Comparison of ENCODE assay signal across 29 cellular contexts in genomic region chr18:75441921-75442320, GRCh38. TPM values are rescaled to one million over a fixed set of nuclear protein-coding genes. Genes with fewer than 3 reads are reported as not detected.
"Had no signal": no experiment of that assay in that cellular context is flagged by ENCODE, and none has a peak within 500 bp of the region (broad histone marks: within the 10 kb centered on the region; RNA-seq: fewer than 3 reads in every experiment).

No MANE protein-coding gene starts in this region.

- DNase-seq: activated CD4-positive, alpha-beta T cell treated with anti-CD3 and anti-CD28 coated beads, Interleukin-2, amount 50 U/mL, for 4 hours; activated CD8-positive, alpha-beta memory T cell treated with anti-CD3 and anti-CD28 coated beads for 24 hours; activated CD8-positive, alpha-beta memory T cell treated with anti-CD3 and anti-CD28 coated beads, Interleukin-2, amount 50 U/mL, for 4 hours; activated naive CD4-positive, alpha-beta T cell treated with Interleukin-2 at 50 U/mL for 16 hours; activated T-cell treated with anti-CD3 and anti-CD28 coated beads, Interleukin-2, amount 50 U/mL, for 48 hours; anterior cingulate cortex; brain microvascular endothelial cell; caudate nucleus; dermis blood vessel endothelial cell; effector CD8-positive, alpha-beta T cell; erythroblast; gastrocnemius medialis; hippocampal formation; kidney glomerular epithelial cell; left lung; naive thymus-derived CD8-positive, alpha-beta T cell; sigmoid colon; stimulated activated CD4-positive, alpha-beta T cell treated with anti-CD3 and anti-CD28 coated beads, Interleukin-4, amount 100 ng/mL, for 24 hours; stimulated activated naive CD8-positive, alpha-beta T cell treated with anti-CD3 and anti-CD28 coated beads, Interleukin-15, Interleukin-2, amounts not matched to agents 100 U/mL and 50 U/mL, for 24 hours; T-helper 1 cell; upper lobe of left lung; WERI-Rb-1 had no signal

- H3K27ac ChIP-seq: brain microvascular endothelial cell, gastrocnemius medialis, left lung, sigmoid colon, upper lobe of left lung, WERI-Rb-1 had no signal

- FAIRE-seq: TTC549 had no signal

- H3K36me3 ChIP-seq: brain microvascular endothelial cell, gastrocnemius medialis, left lung, sigmoid colon, upper lobe of left lung, WERI-Rb-1 had no signal

- ATAC-seq: gastrocnemius medialis; left lung; naive thymus-derived CD8-positive, alpha-beta T cell; stimulated activated naive CD8-positive, alpha-beta T cell treated with anti-CD3 and anti-CD28 coated beads, Interleukin-15, Interleukin-2, amounts not matched to agents 100 U/mL and 50 U/mL, for 24 hours had no signal

- H3K4me3 ChIP-seq: gastrocnemius medialis, left lung, lung, sigmoid colon, upper lobe of left lung had no signal

- H3K27me3 ChIP-seq: brain microvascular endothelial cell, sigmoid colon, upper lobe of left lung had no signal

- H3K9me3 ChIP-seq: gastrocnemius medialis, left lung, sigmoid colon, upper lobe of left lung had no signal

- H3K4me3 Mint-ChIP-seq: naive thymus-derived CD8-positive, alpha-beta T cell had no signal

- H3K27ac Mint-ChIP-seq: naive thymus-derived CD8-positive, alpha-beta T cell; progenitor cell of endocrine pancreas had no signal

- H3K4me1 ChIP-seq: gastrocnemius medialis, left lung, sigmoid colon, upper lobe of left lung had no signal

- H3K9me3 Mint-ChIP-seq: naive thymus-derived CD8-positive, alpha-beta T cell had no signal

RNA-seq across cellular contexts. Expression of gene SMIM21, which starts 14.4 kb away (rescaled TPM):
- total RNA-seq: dermis blood vessel endothelial cell; gastrocnemius medialis; left lung; lung; mesenteric fat pad; mucosa of gallbladder; naive thymus-derived CD8-positive, alpha-beta T cell; osteocyte; progenitor cell of endocrine pancreas; sigmoid colon; subcutaneous adipose tissue; upper lobe of left lung had no signal
- polyA plus RNA-seq: lung; naive thymus-derived CD8-positive, alpha-beta T cell had no signal
